Comparison of ENCODE assay signal across 8 cellular contexts in the genomic region with DNA sequence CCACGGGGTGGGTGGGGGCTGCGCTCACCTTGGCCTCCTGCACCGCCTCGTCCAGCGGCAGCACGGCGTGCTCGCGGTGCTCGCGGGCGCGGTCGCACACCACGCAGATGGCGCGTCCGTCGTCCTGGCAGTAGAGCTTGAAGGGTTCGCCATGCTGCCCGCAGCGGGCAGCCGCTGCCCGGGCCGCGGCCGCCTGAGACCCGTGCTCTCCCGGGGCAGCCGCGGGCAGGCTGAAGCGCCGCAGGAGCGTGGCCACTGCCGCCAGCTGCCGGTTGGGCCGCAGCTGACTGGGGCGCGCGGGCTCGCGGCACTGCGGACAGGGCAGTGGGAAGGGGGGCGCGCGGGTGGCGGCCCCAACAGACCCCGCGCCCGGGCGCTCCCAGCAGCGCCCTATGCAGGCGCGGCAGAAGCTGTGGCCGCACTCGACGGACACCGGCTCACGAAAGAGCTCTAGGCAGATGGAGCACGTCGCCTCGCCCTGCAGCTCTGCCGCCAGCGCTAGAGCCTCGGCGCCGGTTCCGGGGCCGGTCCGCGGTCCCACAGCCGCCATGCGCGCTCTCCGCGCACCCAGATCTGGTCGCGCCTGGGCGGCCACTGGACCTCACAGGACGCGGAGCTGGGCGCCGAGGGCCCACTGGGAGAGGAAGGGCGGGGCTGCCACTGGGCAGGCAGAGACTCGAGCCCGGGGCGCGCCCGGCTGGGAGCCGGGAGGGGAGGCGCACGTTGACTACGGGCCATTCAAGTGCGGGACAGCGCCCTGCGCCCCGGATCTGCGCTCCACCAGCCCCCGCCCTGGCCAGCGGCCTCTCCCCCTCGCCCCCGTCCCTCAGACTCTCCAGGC. TPM values are rescaled to one million over a fixed set of nuclear protein-coding genes. Genes with fewer than 3 reads are reported as not detected.
DNase-seq lines count a peak whose midpoint lies in the region; ATAC-seq and FAIRE-seq lines count a peak whose summit lies in the region.

A gene (minus strand): TSS at position 636 of the 841 bp plus-strand sequence. CDS start 86 bp downstream, at position 550.

- H3K9ac ChIP-seq in adipocyte (ENCODE audit: low read length) (peak within 1 kb of the TSS; percentile 34), iPS-15b (ENCODE audit: low read depth, low read length) (no peak within 1 kb of the TSS)

- WGBS in small intestine, 3 donors, result 0% methylated on average over 71 to 102 of the region's 102 CpGs

- no peaks in the 10 kb centered on the region for H3K9me3 ChIP-seq in adipocyte (ENCODE audit: control insufficient read depth, low read length)
- no peaks in the 10 kb centered on the region for H3K9me3 ChIP-seq in iPS-15b (ENCODE audit: control insufficient read depth, insufficient read depth, low read length)
- H3K9me3 ChIP-seq in small intestine (ENCODE audit: control insufficient read depth, low read depth), result no peaks in the 10 kb centered on the region

- H3K27me3 ChIP-seq in adipocyte (replicated peaks; ENCODE audit: control insufficient read depth, insufficient read depth, low read length) (no peaks in the 10 kb centered on the region), iPS-15b (ENCODE audit: control insufficient read depth, insufficient read depth, low read length) (peaks cover 60% of the 10 kb centered on the region), small intestine (ENCODE audit: control insufficient read depth in 2 of 2, insufficient read depth in 2 of 2, low read length in 2 of 2) (no peaks in the 10 kb centered on the region)

- H3K4me3 ChIP-seq in adipocyte (ENCODE audit: low read length) (peak within 1 kb of the TSS; percentile 72), iPS-15b (ENCODE audit: low read depth, low read length) (peak within 1 kb of the TSS; percentile 96), small intestine (ENCODE audit: low read depth in 1 of 2, low read length in 2 of 2) (peak within 1 kb of the TSS; percentile 35 to 55)

- no peaks in the 10 kb centered on the region for H3K36me3 ChIP-seq in adipocyte (ENCODE audit: control insufficient read depth, insufficient read depth, low read length, severe bottlenecking)
- H3K36me3 ChIP-seq in iPS-15b (ENCODE audit: control insufficient read depth, insufficient read depth, low read length), result no peaks in the 10 kb centered on the region
- H3K36me3 ChIP-seq in small intestine (ENCODE audit: control insufficient read depth in 2 of 2, insufficient read depth in 2 of 2, low read length in 2 of 2), result no peaks in the 10 kb centered on the region

- H3K27ac ChIP-seq in small intestine (ENCODE audit: low read depth in 1 of 2, low read length in 1 of 2), result no peak within 1 kb of the TSS

- no peak for ATAC-seq in GM18867 (IDR thresholded peaks at IDR 0.05; ENCODE audit: unreplicated experiment)

- DNase-seq in stimulated activated CD4-positive, alpha-beta T cell treated with anti-CD3 and anti-CD28 coated beads, Interleukin-4, amount 100 ng/mL, for 1 hour, result peak; percentile 32
- DNase-seq in stimulated activated CD4-positive, alpha-beta T cell treated with anti-CD3 and anti-CD28 coated beads, Interleukin-4, amount 100 ng/mL, for 24 hours, result no peak
- peak; percentile 75 for DNase-seq in adipocyte (ENCODE audit: low read depth)
- DNase-seq in small intestine, result peak; percentile 37
- no peak for DNase-seq in NCI-H187 (lab: John Stamatoyannopoulos, UW)
- no peak for DNase-seq in COLO668 (lab: John Stamatoyannopoulos, UW; ENCODE audit: unreplicated experiment)

- H3K4me1 ChIP-seq in adipocyte (ENCODE audit: control insufficient read depth, insufficient read depth, low read length) (peaks cover 21% of the 10 kb centered on the region), iPS-15b (ENCODE audit: control insufficient read depth, insufficient read depth, low read length) (peaks cover 14% of the 10 kb centered on the region), small intestine (ENCODE audit: control insufficient read depth in 2 of 2, insufficient read depth in 1 of 2, low read depth in 1 of 2, low read length in 1 of 2) (no peaks in the 10 kb centered on the region)

- FAIRE-seq in small intestine (lab: Jason Lieb, UNC), result no peak

RNA-seq across cellular contexts. Expression of the gene that starts here (rescaled TPM):
- 1 to 10 TPM in 1 of 3 donors, under 1 TPM in 1, not detected in 1; 0.89 to 2.1 TPM for polyA plus RNA-seq in small intestine

Comparison
In these comparisons a context has a peak if more than half of its experiments do, and no peak if none do; other contexts are left out.
1. DNase-seq: peak in stimulated activated CD4-positive, alpha-beta T cell treated with anti-CD3 and anti-CD28 coated beads, Interleukin-4, amount 100 ng/mL, for 1 hour (single experiment), adipocyte (single experiment) and small intestine (single experiment); none in stimulated activated CD4-positive, alpha-beta T cell treated with anti-CD3 and anti-CD28 coated beads, Interleukin-4, amount 100 ng/mL, for 24 hours (single experiment), NCI-H187 (0 of 2) and COLO668 (single experiment).
2. H3K4me3 ChIP-seq: peak in every context shown above with its lines; median percentile 96 in iPS-15b; 72 in adipocyte; 45 in small intestine.